ENCODE assay signal across 8 cellular contexts in the genomic region with DNA sequence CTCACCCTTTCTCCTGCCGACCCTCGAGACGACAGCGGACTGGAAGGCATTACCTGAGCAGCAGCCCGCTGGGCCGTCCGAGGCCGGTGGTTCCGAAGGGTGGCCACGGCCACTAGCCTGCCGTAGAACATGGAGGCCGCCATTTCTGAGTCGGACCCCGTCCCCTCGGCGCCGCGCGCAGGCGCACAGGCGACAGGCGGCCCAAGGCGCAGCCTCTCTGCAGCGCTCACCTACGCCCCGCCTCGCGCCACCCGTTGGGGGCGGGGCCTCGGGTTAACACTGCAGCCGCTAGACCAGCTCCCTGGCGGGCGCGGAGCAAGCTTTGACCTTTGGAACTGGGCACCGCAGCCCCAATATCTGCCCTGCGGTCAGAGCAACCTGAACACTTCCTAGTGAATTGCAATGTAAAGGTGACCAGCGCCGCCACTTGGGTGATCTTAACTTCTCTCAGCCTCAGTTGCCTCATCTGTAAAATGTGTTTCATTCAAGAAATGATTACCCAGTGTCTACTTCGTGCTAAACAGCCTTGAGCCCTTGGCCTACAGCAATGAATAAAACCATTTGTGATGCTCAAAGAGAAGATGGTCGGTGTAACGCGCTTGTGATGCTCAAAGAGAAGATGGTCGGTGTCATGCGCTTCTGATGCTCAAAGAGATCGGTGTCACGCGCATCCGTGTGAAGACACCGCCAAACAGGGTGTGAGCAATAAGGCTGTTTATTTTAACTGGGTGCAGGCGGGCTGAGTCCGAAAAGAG. TPM values are rescaled to one million over a fixed set of nuclear protein-coding genes. Genes with fewer than 3 reads are reported as not detected.
DNase-seq lines count a peak whose midpoint lies in the region; ATAC-seq and TF ChIP-seq lines count a peak whose summit lies in the region.

A gene (minus strand): TSS at position 147 of the 755 bp plus-strand sequence. CDS start 4 bp downstream, at position 143.

- peak; percentile 99 for ATAC-seq in HG02759 (IDR thresholded peaks at IDR 0.05; ENCODE audit: unreplicated experiment)
- ATAC-seq in activated naive CD8-positive, alpha-beta T cell treated with anti-CD3 and anti-CD28 coated beads, Interleukin-2, amount 50 U/mL, for 24 hours: peak; percentile 100

- DNase-seq in NCI-H1417 (lab: John Stamatoyannopoulos, UW) (peak; percentile 87 to 95 (median 92)), SW480 (ENCODE audit: low spot score) (peak; percentile 94), cardiac muscle cell (ENCODE audit: low read depth in 1 of 2, low spot score in 1 of 2) (peak; percentile 92 to 95), trophoblast cell (peak; percentile 94 to 97), tibial nerve (ENCODE audit: low spot score in 2 of 2) (peak; percentile 68 to 75)
- DNase-seq in activated naive CD8-positive, alpha-beta T cell treated with anti-CD3 and anti-CD28 coated beads, Interleukin-2, amount 50 U/mL, for 24 hours: peak; percentile 93

- H3K79me2 ChIP-seq in trophoblast cell (ENCODE audit: control insufficient read depth, insufficient read depth, low read length, poor library complexity): peaks cover 6% of the 10 kb centered on the region

- no peaks in the 10 kb centered on the region for H3K9me3 Mint-ChIP-seq in activated naive CD8-positive, alpha-beta T cell treated with anti-CD3 and anti-CD28 coated beads, Interleukin-2, amount 50 U/mL, for 24 hours

- H3K36me3 Mint-ChIP-seq in activated naive CD8-positive, alpha-beta T cell treated with anti-CD3 and anti-CD28 coated beads, Interleukin-2, amount 50 U/mL, for 24 hours (ENCODE audit: low read depth): peaks cover 4% of the 10 kb centered on the region

- peak within 1 kb of the TSS; percentile 93 for H4K91ac ChIP-seq in trophoblast cell (ENCODE audit: low read depth, low read length)

- H3K36me3 ChIP-seq in cardiac muscle cell (no peaks in the 10 kb centered on the region), trophoblast cell (ENCODE audit: control insufficient read depth in 1 of 2, insufficient read depth in 2 of 2, low read length in 2 of 2) (no peaks in the 10 kb centered on the region), tibial nerve (peaks cover 0 to 3% (median 0%) of the 10 kb centered on the region in 3 donors)

- no CpG with 5 or more reads among the region's 52 CpGs for WGBS in trophoblast cell (ENCODE audit: extremely low coverage, insufficient coverage, insufficient read length)
- 23 to 25% methylated on average over 15 to 20 of the region's 52 CpGs for WGBS in tibial nerve, 2 donors

- TF ChIP-seq CTCF in GM12875 (IDR thresholded peaks at IDR 0.05; ENCODE audit: borderline replicate concordance, insufficient read depth, low read depth, low read length): no peak
- no peak for TF ChIP-seq CTCF in cardiac muscle cell (IDR thresholded peaks at IDR 0.05; ENCODE audit: low read depth, low read length)
- peak in 1 of 5 experiments; percentile 42 for TF ChIP-seq CTCF in tibial nerve (IDR thresholded peaks at IDR 0.05)

- peak within 1 kb of the TSS; percentile 99 for H4K8ac ChIP-seq in trophoblast cell (ENCODE audit: low read depth, low read length)

- H4K12ac ChIP-seq in trophoblast cell (ENCODE audit: low read depth, low read length): peak within 1 kb of the TSS; percentile 100

- peak within 1 kb of the TSS; percentile 99 for H3K18ac ChIP-seq in trophoblast cell (ENCODE audit: low read length)

- H3K23ac ChIP-seq in trophoblast cell (ENCODE audit: low read length): no peak within 1 kb of the TSS

- H3K4me3 Mint-ChIP-seq in activated naive CD8-positive, alpha-beta T cell treated with anti-CD3 and anti-CD28 coated beads, Interleukin-2, amount 50 U/mL, for 24 hours: peak within 1 kb of the TSS; percentile 92

- peak within 1 kb of the TSS; percentile 84 for H3K27ac Mint-ChIP-seq in activated naive CD8-positive, alpha-beta T cell treated with anti-CD3 and anti-CD28 coated beads, Interleukin-2, amount 50 U/mL, for 24 hours

- peak within 1 kb of the TSS; percentile 92 for H3K4me2 ChIP-seq in trophoblast cell (ENCODE audit: low read length)

- H3K4me3 ChIP-seq in GM12875 (ENCODE audit: low read depth, low read length) (peak within 1 kb of the TSS; percentile 83), cardiac muscle cell (peak within 1 kb of the TSS; percentile 88), trophoblast cell (ENCODE audit: low read depth, low read length) (peak within 1 kb of the TSS; percentile 95), tibial nerve (peak within 1 kb of the TSS; percentile 69 to 96 (median 90))

- H3K4me1 ChIP-seq in cardiac muscle cell (ENCODE audit: low read depth): peaks cover 14% of the 10 kb centered on the region
- peaks cover 5 to 6% of the 10 kb centered on the region in 2 experiments for H3K4me1 ChIP-seq in trophoblast cell (ENCODE audit: control insufficient read depth in 1 of 2, insufficient read depth in 2 of 2, low read length in 2 of 2)
- H3K4me1 ChIP-seq in tibial nerve: peaks cover 0 to 42% (median 3%) of the 10 kb centered on the region in 4 donors

- peak within 1 kb of the TSS; percentile 97 for H3K14ac ChIP-seq in trophoblast cell (ENCODE audit: low read length)

- peak within 1 kb of the TSS; percentile 76 for H2BK5ac ChIP-seq in trophoblast cell (ENCODE audit: low read depth, low read length, poor library complexity)

- peaks cover 5% of the 10 kb centered on the region for H3K79me1 ChIP-seq in trophoblast cell (ENCODE audit: low read length)

- H3K9me3 ChIP-seq in cardiac muscle cell (ENCODE audit: low read depth) (no peaks in the 10 kb centered on the region), trophoblast cell (ENCODE audit: insufficient read depth, low read depth, low read length) (no peaks in the 10 kb centered on the region), tibial nerve (no peaks in the 10 kb centered on the region)

- peak; percentile 80 to 85 for TF ChIP-seq EP300 in tibial nerve (IDR thresholded peaks at IDR 0.05)

- no peaks in the 10 kb centered on the region for H3K27me3 ChIP-seq in cardiac muscle cell
- no peaks in the 10 kb centered on the region for H3K27me3 ChIP-seq in trophoblast cell (ENCODE audit: insufficient read depth, low read length)
- no peaks in the 10 kb centered on the region for H3K27me3 ChIP-seq in tibial nerve

- TF ChIP-seq POLR2A in tibial nerve (IDR thresholded peaks at IDR 0.05): peak; percentile 12 to 53

- H2AK5ac ChIP-seq in trophoblast cell (ENCODE audit: low read length): peak within 1 kb of the TSS; percentile 53

- H2AFZ ChIP-seq in trophoblast cell (ENCODE audit: insufficient read depth, low read length, poor library complexity): peak within 1 kb of the TSS; percentile 99

- peak within 1 kb of the TSS; percentile 98 for H3K4ac ChIP-seq in trophoblast cell (ENCODE audit: low read depth, low read length)

- H3K9ac ChIP-seq in trophoblast cell (ENCODE audit: low read length): peak within 1 kb of the TSS; percentile 93

- peak within 1 kb of the TSS; percentile 17 for H2BK12ac ChIP-seq in trophoblast cell (ENCODE audit: low read length)

- H3K27me3 Mint-ChIP-seq in activated naive CD8-positive, alpha-beta T cell treated with anti-CD3 and anti-CD28 coated beads, Interleukin-2, amount 50 U/mL, for 24 hours: no peaks in the 10 kb centered on the region

- H3K27ac ChIP-seq in cardiac muscle cell: peak within 1 kb of the TSS; percentile 85
- H3K27ac ChIP-seq in trophoblast cell (ENCODE audit: low read depth, low read length): no peak within 1 kb of the TSS
- H3K27ac ChIP-seq in tibial nerve: peak within 1 kb of the TSS; percentile 64 to 93 (median 84)

- peaks cover 29% of the 10 kb centered on the region for H3K4me1 Mint-ChIP-seq in activated naive CD8-positive, alpha-beta T cell treated with anti-CD3 and anti-CD28 coated beads, Interleukin-2, amount 50 U/mL, for 24 hours

- H2BK120ac ChIP-seq in trophoblast cell (ENCODE audit: insufficient read depth, low read length, poor library complexity): peak within 1 kb of the TSS; percentile 93

RNA-seq across cellular contexts. Expression of the gene that starts here (rescaled TPM):
- total RNA-seq in cardiac muscle cell (58.9 and 74.1 TPM in 2 replicates), tibial nerve (10 to 100 TPM; 35.7 to 45.6 (median 41.3) TPM)
- polyA plus RNA-seq in cardiac muscle cell: 130 and 161 TPM in 2 replicates
- 21.5 and 24.1 TPM in 2 replicates for polyA plus RNA-seq in trophoblast cell (2013)
